ENCODE assay signal across 1 cellular context in genomic region chr10:109778993-109779392, GRCh38.
TF ChIP-seq lines count a peak whose summit lies in the region.

No MANE protein-coding gene starts in this region.

TF ChIP-seq in GM23338, 12 proteins besides CTCF, POLR2A, EP300 and RAD21:
- TF ChIP-seq ZNF462 (CRISPR knock-in tag; IDR thresholded peaks at IDR 0.05) = no peak
- no peak for TF ChIP-seq EZH2 (IDR thresholded peaks at IDR 0.05; ENCODE audit: low read depth, unreplicated experiment)
- no peak for TF ChIP-seq EZH2phosphoT487 (IDR thresholded peaks at IDR 0.05; ENCODE audit: unreplicated experiment)
- TF ChIP-seq ZNF331 (CRISPR knock-in tag; IDR thresholded peaks at IDR 0.05; ENCODE audit: low read depth) = no peak
- TF ChIP-seq ZNF114 (CRISPR knock-in tag; IDR thresholded peaks at IDR 0.05) = no peak
- no peak for TF ChIP-seq NANOG (IDR thresholded peaks at IDR 0.05; ENCODE audit: borderline replicate concordance)
- no peak for TF ChIP-seq REST (IDR thresholded peaks at IDR 0.05; ENCODE audit: unreplicated experiment)
- no peak for TF ChIP-seq POLR2AphosphoS5 (IDR thresholded peaks at IDR 0.05; ENCODE audit: low read depth)
- no peak for TF ChIP-seq ETS1 (IDR thresholded peaks at IDR 0.05)
- TF ChIP-seq STAT1 (IDR thresholded peaks at IDR 0.05; ENCODE audit: unreplicated experiment) = no peak
- TF ChIP-seq CREB1 (CRISPR knock-in tag; IDR thresholded peaks at IDR 0.05; ENCODE audit: low read depth) = no peak
- no peak for TF ChIP-seq JUNB (IDR thresholded peaks at IDR 0.05; ENCODE audit: unreplicated experiment)
